Comparison of ENCODE assay signal across 1 cellular context in genomic region chr6:31619805-31620585, GRCh38.
TF ChIP-seq lines count a peak whose summit lies in the region.

No MANE protein-coding gene starts in this region.

TF ChIP-seq in K562, 482 proteins besides CTCF, POLR2A, EP300 and RAD21 (continued from another document and continues in another):
- no peak for TF ChIP-seq ZNF398 (CRISPR knock-in tag; IDR thresholded peaks at IDR 0.05)
- TF ChIP-seq ATF4 (CRISPR knock-in tag; IDR thresholded peaks at IDR 0.05) = peak; percentile 91
- 0 out of 2 replicates have a peak, but pooled peaks have one; percentile 26 for TF ChIP-seq ELF1 (tag; IDR thresholded peaks at IDR 0.05)
- TF ChIP-seq TRIM24 (IDR thresholded peaks at IDR 0.05) = peak in 1 of 2 experiments; percentile 8; a peak in 1 of 4 replicates
- no peak for TF ChIP-seq SMARCA5 (IDR thresholded peaks at IDR 0.05)
- TF ChIP-seq MNT (conservative IDR thresholded peaks at IDR 0.05) = peak; percentile 71 to 90
- TF ChIP-seq ZBTB43 (CRISPR knock-in tag; IDR thresholded peaks at IDR 0.05) = no peak
- 0 out of 4 replicates have a peak, but pooled peaks of 1 of the 2 experiments have one; percentile 1 for TF ChIP-seq KDM4B (IDR thresholded peaks at IDR 0.05; ENCODE audit: borderline replicate concordance in 2 of 2, low read depth in 1 of 2)
- TF ChIP-seq CTCFL (IDR thresholded peaks at IDR 0.05; ENCODE audit: borderline replicate concordance, insufficient read depth, low read depth, low read length, poor library complexity, severe bottlenecking) = no peak
- peak; percentile 17; the same call in 1 of the 2 replicates for TF ChIP-seq ZNF324 (CRISPR knock-in tag; IDR thresholded peaks at IDR 0.05)
- TF ChIP-seq DMBX1 (CRISPR knock-in tag; IDR thresholded peaks at IDR 0.05; ENCODE audit: borderline replicate concordance) = 0 out of 2 replicates have a peak, but pooled peaks have one; percentile 29
- TF ChIP-seq NUFIP1 (IDR thresholded peaks at IDR 0.05; ENCODE audit: partially characterized antibody) = no peak
- no peak for TF ChIP-seq ZNF778 (CRISPR knock-in tag; IDR thresholded peaks at IDR 0.05)
- no peak; the same call in 1 of the 2 replicates for TF ChIP-seq TCF7 (IDR thresholded peaks at IDR 0.05; ENCODE audit: borderline replicate concordance)
- TF ChIP-seq ARID3A (IDR thresholded peaks at IDR 0.05; ENCODE audit: borderline replicate concordance, low read depth, low read length) = no peak
- no peak; the same call in 1 of the 2 replicates for TF ChIP-seq PHF21A (IDR thresholded peaks at IDR 0.05; ENCODE audit: borderline replicate concordance, low read depth)
- peak; percentile 75; the same call in 1 of the 2 replicates for TF ChIP-seq ZNF830 (CRISPR knock-in tag; IDR thresholded peaks at IDR 0.05)
- TF ChIP-seq ZKSCAN1 (IDR thresholded peaks at IDR 0.05; ENCODE audit: low read depth, low read length) = peak; percentile 43; the same call in 1 of the 2 replicates
- no peak; the same call in 1 of the 2 replicates for TF ChIP-seq ZNF175 (CRISPR knock-in tag; IDR thresholded peaks at IDR 0.05; ENCODE audit: low read depth)
- TF ChIP-seq STAT6 (CRISPR knock-in tag; IDR thresholded peaks at IDR 0.05) = peak; percentile 75; the same call in 1 of the 2 replicates
- TF ChIP-seq ZBED1 (IDR thresholded peaks at IDR 0.05) = peak; percentile 39; the same call in 1 of the 2 replicates
- TF ChIP-seq IRF2 (CRISPR knock-in tag; IDR thresholded peaks at IDR 0.05) = no peak
- no peak for TF ChIP-seq SAFB (IDR thresholded peaks at IDR 0.05; ENCODE audit: borderline replicate concordance, low read depth, low read length)
- no peak; the same call in 1 of the 2 replicates for TF ChIP-seq NCOR1 (IDR thresholded peaks at IDR 0.05)
- no peak for TF ChIP-seq PTBP1 (IDR thresholded peaks at IDR 0.05; ENCODE audit: low read depth, low read length)
- peak; percentile 91 to 92 for TF ChIP-seq NRF1 (conservative IDR thresholded peaks at IDR 0.05 in 1 of 2, IDR thresholded peaks at IDR 0.05 in 1 of 2)
- TF ChIP-seq ZC3H4 (CRISPR knock-in tag; IDR thresholded peaks at IDR 0.05; ENCODE audit: borderline replicate concordance) = no peak
- peak in 1 of 2 experiments; percentile 47; a peak in 1 of 4 replicates for TF ChIP-seq ZMIZ1 (IDR thresholded peaks at IDR 0.05; ENCODE audit: low read depth in 2 of 2, low read length in 2 of 2)
- TF ChIP-seq CREB3L1 (IDR thresholded peaks at IDR 0.05; ENCODE audit: borderline replicate concordance, low read depth) = peak; percentile 62; the same call in 1 of the 2 replicates
- TF ChIP-seq CHAMP1 (IDR thresholded peaks at IDR 0.05) = no peak
- peak in 1 of 2 experiments; percentile 93; a peak in 2 of 4 replicates for TF ChIP-seq HDAC1 (IDR thresholded peaks at IDR 0.05)
- TF ChIP-seq NR1H2 (CRISPR knock-in tag; IDR thresholded peaks at IDR 0.05) = no peak
- no peak for TF ChIP-seq HDGF (IDR thresholded peaks at IDR 0.05)
- no peak for TF ChIP-seq KLF1 (tag; IDR thresholded peaks at IDR 0.05)
- no peak for TF ChIP-seq FUS (optimal IDR thresholded peaks at IDR 0.05; ENCODE audit: low read depth, low read length)
- TF ChIP-seq GATAD2B (IDR thresholded peaks at IDR 0.05; ENCODE audit: borderline replicate concordance) = no peak
- TF ChIP-seq ZKSCAN8 (CRISPR knock-in tag; IDR thresholded peaks at IDR 0.05) = no peak
- no peak for TF ChIP-seq SMARCB1 (IDR thresholded peaks at IDR 0.05; ENCODE audit: insufficient read length, low read depth)
- no peak for TF ChIP-seq ZNF507 (tag; conservative IDR thresholded peaks at IDR 0.05)
- TF ChIP-seq MAFG (tag; conservative IDR thresholded peaks at IDR 0.05) = peak; percentile 20; the same call in 1 of the 2 replicates
- 0 out of 2 replicates have a peak, but pooled peaks have one; percentile 33 for TF ChIP-seq ZNF75A (CRISPR knock-in tag; IDR thresholded peaks at IDR 0.05)
